16 cellular contexts compared by ENCODE assay signal in the genomic region with DNA sequence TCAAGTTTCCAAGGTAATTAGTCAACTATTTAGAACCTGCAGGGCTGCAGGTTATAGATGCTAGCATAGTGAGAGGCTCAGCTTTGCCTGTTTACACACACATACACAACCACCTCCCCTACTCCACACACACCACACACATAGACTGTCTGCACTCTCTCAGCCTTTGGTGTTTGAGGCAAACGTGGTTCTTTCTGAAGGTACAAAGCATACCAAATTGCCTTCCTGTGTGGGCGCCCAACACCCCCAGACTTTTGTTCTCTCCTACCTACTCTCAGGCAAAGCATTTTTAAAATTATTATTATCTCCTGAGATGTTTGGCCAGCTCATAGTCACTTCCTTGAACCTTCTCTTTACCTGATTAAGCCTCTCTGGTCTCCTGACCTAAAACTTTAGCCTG. TPM values are rescaled to one million over a fixed set of nuclear protein-coding genes. Genes with fewer than 3 reads are reported as not detected.
DNase-seq lines count a peak whose midpoint lies in the region; ATAC-seq, FAIRE-seq and TF ChIP-seq lines count a peak whose summit lies in the region.
"Had no signal": no experiment of that assay in that cellular context is flagged by ENCODE, and none has a peak within 500 bp of the region (broad histone marks: within the 10 kb centered on the region; RNA-seq: fewer than 3 reads in every experiment).

No MANE protein-coding gene starts in this region.

- H2AFZ ChIP-seq in H1 (ENCODE audit: low read length) (no peak overlapping the region), smooth muscle cell (ENCODE audit: low read depth) (peak overlapping the region; percentile 88)

- no peaks in the 10 kb centered on the region for H3K23me2 ChIP-seq in H1 (ENCODE audit: low read depth, low read length)

- no peak for FAIRE-seq in H1 (lab: Jason Lieb, UNC)
- FAIRE-seq: GM18507, HepG2 had no signal

- no peak for TF ChIP-seq POLR2A in H1 (IDR thresholded peaks at IDR 0.05; ENCODE audit: control extremely low read depth in 1 of 2, low read depth in 2 of 2, low read length in 2 of 2)

- H3K27ac ChIP-seq in HEK293 (ENCODE audit: extremely low read depth, low read depth, low read length) (no peak overlapping the region), H1 (ENCODE audit: low read depth, low read length) (0 out of 2 replicates have a peak overlapping the region, but pooled peaks have one; percentile 15), smooth muscle cell (ENCODE audit: low read depth) (no peak overlapping the region)
- H3K27ac ChIP-seq: RWPE1, SJCRH30 had no signal

- H3K4me1 ChIP-seq in HEK293 (ENCODE audit: control insufficient read depth, insufficient read depth, low read length) (no peaks in the 10 kb centered on the region), H1 (replicated peaks in 1 of 4; ENCODE audit: control insufficient read depth in 3 of 4, insufficient read depth in 4 of 4, low read length in 3 of 4) (peaks cover 0 to 9% (median 7%) of the 10 kb centered on the region in 4 experiments; a peak in 3 of 7 replicates), smooth muscle cell (ENCODE audit: low read depth) (peaks cover 33% of the 10 kb centered on the region)
- H3K4me1 ChIP-seq: SJCRH30 had no signal

- no peak for TF ChIP-seq CTCF in HEK293 (tag by site-specific recombination; IDR thresholded peaks at IDR 0.05)
- TF ChIP-seq CTCF in H1 (IDR thresholded peaks at IDR 0.05; ENCODE audit: control extremely low read depth in 1 of 3, insufficient read depth in 1 of 3, low read depth in 1 of 3, low read length in 3 of 3), result no peak
- no peak for TF ChIP-seq CTCF in smooth muscle cell (IDR thresholded peaks at IDR 0.05; ENCODE audit: borderline replicate concordance, insufficient read depth, poor library complexity, severe bottlenecking)

- peak overlapping the region; percentile 52 for H3K18ac ChIP-seq in H1 (ENCODE audit: extremely low read depth, low read length)

- H2BK20ac ChIP-seq in H1 (ENCODE audit: low read length), result peak overlapping the region; percentile 92

- POLR2A ChIA-PET in HEK293 (lab: Yijun Ruan, JAX) (no interaction called here), H1 (lab: Charles Lee; ENCODE audit: partially characterized antibody) (no interaction called here)

- H4K91ac ChIP-seq in H1 (replicated peaks; ENCODE audit: insufficient read length, low read length), result peak overlapping the region; percentile 58

- H3K79me2 ChIP-seq in H1 (ENCODE audit: control insufficient read depth in 1 of 2, insufficient read depth in 2 of 2, low read length in 2 of 2) (no peaks in the 10 kb centered on the region), smooth muscle cell (ENCODE audit: low read depth) (no peaks in the 10 kb centered on the region)

- H4K8ac ChIP-seq in H1 (ENCODE audit: extremely low read depth, insufficient read depth, low read length), result no peak overlapping the region

- peak overlapping the region; percentile 96; the same call in 1 of the 2 replicates for H2BK5ac ChIP-seq in H1 (ENCODE audit: low read depth, low read length)

- H3K56ac ChIP-seq in H1 (replicated peaks; ENCODE audit: insufficient read length, low read depth, low read length), result no peak overlapping the region

- 0 out of 4 replicates have a peak overlapping the region, but pooled peaks of 1 of the 2 experiments have one; percentile 1 for H3K4me2 ChIP-seq in H1 (ENCODE audit: insufficient read depth in 1 of 2, low read depth in 2 of 2, low read length in 2 of 2)
- no peak overlapping the region for H3K4me2 ChIP-seq in smooth muscle cell

- H2AK5ac ChIP-seq in H1 (ENCODE audit: low read depth, low read length), result peak overlapping the region; percentile 41; the same call in 1 of the 2 replicates

- peaks cover 2% of the 10 kb centered on the region for H3F3A ChIP-seq in smooth muscle cell (ENCODE audit: low read depth)

- no peak for ATAC-seq in GM18502 (IDR thresholded peaks at IDR 0.05; ENCODE audit: poor library complexity, unreplicated experiment)
- no peak for ATAC-seq in GM18519 (IDR thresholded peaks at IDR 0.05; ENCODE audit: low FRiP score, unreplicated experiment)
- ATAC-seq: HepG2 had no signal

- no peaks in the 10 kb centered on the region for H3K9me3 ChIP-seq in HEK293 (ENCODE audit: control insufficient read depth, insufficient read depth, low read depth, low read length)
- H3K9me3 ChIP-seq in H1 (ENCODE audit: insufficient read depth in 2 of 2, low read depth in 1 of 2, low read length in 1 of 2), result no peaks in the 10 kb centered on the region
- no peaks in the 10 kb centered on the region for H3K9me3 ChIP-seq in smooth muscle cell (replicated peaks; ENCODE audit: low read depth)
- H3K9me3 ChIP-seq: BLaER1 treated with 17β-estradiol and CSF1 and Interleukin-3, amounts not matched to agents 10 nM and 100 nM; SJCRH30 had no signal

- no peak overlapping the region for H3K23ac ChIP-seq in H1 (ENCODE audit: insufficient read length)

- H4K20me1 ChIP-seq in H1 (replicated peaks in 1 of 2; ENCODE audit: control insufficient read depth in 1 of 2, insufficient read depth in 2 of 2, low read length in 2 of 2), result no peaks in the 10 kb centered on the region
- no peaks in the 10 kb centered on the region for H4K20me1 ChIP-seq in smooth muscle cell (ENCODE audit: low read depth)
- H4K20me1 ChIP-seq: BLaER1 treated with 17β-estradiol and CSF1 and Interleukin-3, amounts not matched to agents 10 nM and 100 nM had no signal

- H3K36me3 ChIP-seq in HEK293 (ENCODE audit: control insufficient read depth in 2 of 2, insufficient read depth in 1 of 2, low read length in 2 of 2) (no peaks in the 10 kb centered on the region), H1 (ENCODE audit: control insufficient read depth in 2 of 4, insufficient read depth in 4 of 4, low read length in 3 of 4) (no peaks in the 10 kb centered on the region; a peak in 1 of 8 replicates), smooth muscle cell (ENCODE audit: low read depth) (no peaks in the 10 kb centered on the region)
- H3K36me3 ChIP-seq: BLaER1 treated with 17β-estradiol and CSF1 and Interleukin-3, amounts not matched to agents 10 nM and 100 nM; SJCRH30 had no signal

- H3K14ac ChIP-seq in H1 (ENCODE audit: insufficient read length), result no peak overlapping the region

- H2BK12ac ChIP-seq in H1 (ENCODE audit: low read depth, low read length), result peak overlapping the region; percentile 41

- DNase-seq in NCI-H748 (lab: John Stamatoyannopoulos, UW; ENCODE audit: unreplicated experiment) (peak; percentile 25), H1 (ENCODE audit: low read depth in 1 of 2, low spot score in 2 of 2) (no peak), smooth muscle cell (lab: John Stamatoyannopoulos, UW; ENCODE audit: unreplicated experiment) (no peak)
- DNase-seq in activated effector memory CD4-positive, alpha-beta T cell treated with Interleukin-2 at 50 U/mL for 16 hours, result no peak
- DNase-seq: NCI-H1417 treated with DMSO at 0.1 percent for 48 hours, NCI-H2029, NCI-H510A, OCI-M1 had no signal

- H4K5ac ChIP-seq in H1 (ENCODE audit: insufficient read length, low read depth, low read length), result no peak overlapping the region

- H3K4me3 ChIP-seq in HEK293 (ENCODE audit: low read depth, low read length), result no peak overlapping the region
- no peak overlapping the region for H3K4me3 ChIP-seq in H1 (ENCODE audit: extremely low read depth in 1 of 4, insufficient read depth in 2 of 4, low read depth in 3 of 4, low read length in 4 of 4)
- no peak overlapping the region for H3K4me3 ChIP-seq in smooth muscle cell
- H3K4me3 ChIP-seq: BLaER1 treated with 17β-estradiol and CSF1 and Interleukin-3, amounts not matched to agents 10 nM and 100 nM had no signal

- no peak overlapping the region for H2BK120ac ChIP-seq in H1 (replicated peaks; ENCODE audit: low read depth, low read length)

- TF ChIP-seq RAD21 in H1 (IDR thresholded peaks at IDR 0.05 in 1 of 2, conservative IDR thresholded peaks at IDR 0.05 in 1 of 2; ENCODE audit: low read depth in 2 of 2, low read length in 2 of 2), result no peak

- CTCF ChIA-PET in HEK293 (lab: Yijun Ruan, JAX) (interaction anchor here (0.6 to 1.5 kb wide), 3 partner anchors 12 to 115 kb away, joined by 4 to 6 read pairs (median 5); no protein-coding TSS in a partner anchor), H1 (lab: Charles Lee; ENCODE audit: partially characterized antibody) (interaction anchor here (0.9 to 3.9 kb wide), 5 partner anchors 10 to 545 kb away, joined by 3 to 39 read pairs (median 4); no protein-coding TSS in a partner anchor)

- H3K27me3 ChIP-seq in H1 (replicated peaks in 1 of 4; ENCODE audit: control insufficient read depth in 3 of 4, extremely low read depth in 1 of 4, insufficient read depth in 3 of 4, low read length in 3 of 4) (no peaks in the 10 kb centered on the region), smooth muscle cell (ENCODE audit: low read depth) (no peaks in the 10 kb centered on the region)
- H3K27me3 ChIP-seq: BLaER1 treated with 17β-estradiol and CSF1 and Interleukin-3, amounts not matched to agents 10 nM and 100 nM; SJCRH30 had no signal

- no peak overlapping the region for H3K9ac ChIP-seq in H1 (replicated peaks in 1 of 4; ENCODE audit: extremely low read depth in 1 of 4, low read depth in 3 of 4, low read length in 3 of 4)
- no peak overlapping the region for H3K9ac ChIP-seq in smooth muscle cell (ENCODE audit: low read depth)
- H3K9ac ChIP-seq: BLaER1 treated with 17β-estradiol and CSF1 and Interleukin-3, amounts not matched to agents 10 nM and 100 nM had no signal

- TF ChIP-seq EP300 in H1 (IDR thresholded peaks at IDR 0.05; ENCODE audit: borderline replicate concordance in 1 of 2, low read depth in 2 of 2, low read length in 2 of 2), result no peak

- no peaks in the 10 kb centered on the region for H3K79me1 ChIP-seq in H1 (ENCODE audit: low read depth, low read length)

- H2BK15ac ChIP-seq in H1 (ENCODE audit: low read length), result peak overlapping the region; percentile 23; the same call in 1 of the 2 replicates

- WGBS in H1 (ENCODE audit: extremely low coverage in 1 of 2, insufficient coverage in 1 of 2, insufficient read length in 1 of 2, insufficient replicate concordance in 2 of 2, low coverage in 1 of 2, low lambda C conversion rate in 2 of 2, missing lambda C conversion rate in 1 of 2), 2 experiments, result 82% methylated on average over 2 of the region's 2 CpGs; no CpG with 5 or more reads in 1 of the 2 experiments
- 85% methylated on average over 2 of the region's 2 CpGs for WGBS in smooth muscle cell (ENCODE audit: low lambda C conversion rate)

- H3K4ac ChIP-seq in H1 (replicated peaks; ENCODE audit: insufficient read length, low read depth, low read length), result no peak overlapping the region

TF ChIP-seq in H1, 55 proteins besides CTCF, POLR2A, EP300 and RAD21 (continues in another document):
- no peak for TF ChIP-seq KDM1A (IDR thresholded peaks at IDR 0.05; ENCODE audit: borderline replicate concordance, low read length)

RNA-seq across cellular contexts. Expression of a gene that starts 44.9 kb away (rescaled TPM):
- 0.19 and 0.27 TPM in 2 replicates for total RNA-seq in H1 (2021; fragmentation: NEBNext Ultra II Directional; extraction: Animal tissue kit (Norgen Biotek cat#: 25700))
- polyA plus RNA-seq in H1 (2011; rRNA removed) (0.11 and 0.17 TPM in 2 replicates), smooth muscle cell (0.47 and 1.3 TPM in 2 replicates)
- 0.16 TPM for polyA plus RNA-seq in H1 (2011; cell fraction: cytosol; rRNA removed)
- 0.19 TPM for polyA plus RNA-seq in H1 (2011; cell fraction: nucleus; rRNA removed)
- 0.13 to 0.29 TPM (median 0.17 TPM) in 4 replicates for polyA plus RNA-seq in H1 (2012, experiment 1 of 2)
- not detected for polyA plus RNA-seq in H1 (2012, experiment 2 of 2)
- polyA plus RNA-seq in H1 (2013, experiment 1 of 2), result 0.12 TPM
- polyA plus RNA-seq in H1 (2013, experiment 2 of 2), result 0.15 TPM
- 0.98 and 1.4 TPM in 2 replicates for polyA minus RNA-seq in H1 (2011; rRNA and poly(A)+ RNA removed)
- 0.22 TPM for polyA minus RNA-seq in H1 (2011; cell fraction: cytosol; rRNA and poly(A)+ RNA removed)
- 1.2 TPM for polyA minus RNA-seq in H1 (2011; cell fraction: nucleus; rRNA and poly(A)+ RNA removed)
- total RNA-seq in smooth muscle cell, result 1.3 and 3.1 TPM in 2 replicates
- total RNA-seq: HepG2 had no signal
